5 cellular contexts compared by ENCODE assay signal in genomic region chr2:501667-502066, GRCh38.
"Had no signal": no experiment of that assay in that cellular context is flagged by ENCODE, and none has a peak within 500 bp of the region (broad histone marks: within the 10 kb centered on the region; RNA-seq: fewer than 3 reads in every experiment).

No MANE protein-coding gene starts in this region.

- H3K27ac ChIP-seq: GM23248, HL-60 had no signal

- H2AFZ ChIP-seq: GM23248 had no signal

- H3K9me3 ChIP-seq: HAP-1 had no signal

- H3K9ac ChIP-seq: GM23248 had no signal

- H3K4me1 ChIP-seq: HAP-1 had no signal

- H3K36me3 ChIP-seq: HAP-1 had no signal

- DNase-seq: GOT3, HFFc6 had no signal

- H3K4me3 ChIP-seq: GM23248, HAP-1 had no signal
